Comparison of ENCODE assay signal across 1 cellular context in the genomic region with DNA sequence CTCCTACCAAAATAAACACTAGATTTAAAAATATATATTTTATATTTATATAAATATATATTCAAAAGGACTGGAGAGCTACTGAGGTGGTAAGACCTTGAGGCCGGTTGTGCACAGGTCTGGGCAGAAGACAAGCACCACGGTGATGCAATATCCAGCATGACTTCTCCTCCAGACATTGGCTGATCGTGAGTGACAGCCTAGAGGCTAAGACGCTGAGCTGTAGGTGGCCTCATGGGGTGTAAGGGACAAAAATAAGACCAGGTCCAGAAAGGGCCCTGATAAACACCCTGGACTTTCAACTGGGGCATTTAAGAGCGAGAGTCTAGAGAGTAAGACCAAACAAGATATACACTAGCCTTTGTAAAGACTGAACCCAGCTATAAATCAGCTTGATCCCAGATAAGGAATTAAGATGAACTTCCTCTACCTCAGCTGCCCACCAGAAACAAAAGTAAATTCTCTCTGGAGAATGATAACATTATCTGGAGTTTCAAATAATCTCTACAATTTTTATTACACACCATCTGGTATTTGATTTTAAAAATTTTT.
TF ChIP-seq lines count a peak whose summit lies in the region.

No MANE protein-coding gene starts in this region.

TF ChIP-seq in K562, 482 proteins besides CTCF, POLR2A, EP300 and RAD21 (continued from another document):
- TF ChIP-seq DPF2 (IDR thresholded peaks at IDR 0.05) (peak; percentile 35; the same call in 1 of the 2 replicates), JUND (IDR thresholded peaks at IDR 0.05; ENCODE audit: borderline replicate concordance, low read depth, low read length) (peak; percentile 67), JUND (tag; IDR thresholded peaks at IDR 0.05; ENCODE audit: borderline replicate concordance, low read depth, low read length) (peak; percentile 21; the same call in 1 of the 3 replicates), CXXC5 (CRISPR knock-in tag; IDR thresholded peaks at IDR 0.05) (0 out of 2 replicates have a peak, but pooled peaks have one; percentile 20), ZNF12 (CRISPR knock-in tag; IDR thresholded peaks at IDR 0.05) (peak; percentile 34; the same call in 1 of the 2 replicates), MEIS2 (IDR thresholded peaks at IDR 0.05; ENCODE audit: partially characterized antibody) (peak; percentile 91), SPI1 (IDR thresholded peaks at IDR 0.05; ENCODE audit: borderline replicate concordance, low read depth, low read length) (no peak), ARNT (IDR thresholded peaks at IDR 0.05) (0 out of 4 replicates have a peak, but pooled peaks of 1 of the 2 experiments have one; percentile 44), CEBPB (tag; IDR thresholded peaks at IDR 0.05) (peak; percentile 90), ATF7 (IDR thresholded peaks at IDR 0.05) (peak; percentile 74; the same call in 1 of the 2 replicates), CBFA2T2 (conservative IDR thresholded peaks at IDR 0.05) (no peak), CEBPG (CRISPR knock-in tag; IDR thresholded peaks at IDR 0.05) (peak; percentile 91), CEBPG (tag; conservative IDR thresholded peaks at IDR 0.05 in 1 of 2, IDR thresholded peaks at IDR 0.05 in 1 of 2) (peak; percentile 93 to 94), ZNF830 (CRISPR knock-in tag; IDR thresholded peaks at IDR 0.05) (no peak), SMARCA4 (IDR thresholded peaks at IDR 0.05) (0 out of 2 replicates have a peak, but pooled peaks have one; percentile 16), SOX6 (IDR thresholded peaks at IDR 0.05) (0 out of 2 replicates have a peak, but pooled peaks have one; percentile 15)
- TF ChIP-seq, protein P1, sequence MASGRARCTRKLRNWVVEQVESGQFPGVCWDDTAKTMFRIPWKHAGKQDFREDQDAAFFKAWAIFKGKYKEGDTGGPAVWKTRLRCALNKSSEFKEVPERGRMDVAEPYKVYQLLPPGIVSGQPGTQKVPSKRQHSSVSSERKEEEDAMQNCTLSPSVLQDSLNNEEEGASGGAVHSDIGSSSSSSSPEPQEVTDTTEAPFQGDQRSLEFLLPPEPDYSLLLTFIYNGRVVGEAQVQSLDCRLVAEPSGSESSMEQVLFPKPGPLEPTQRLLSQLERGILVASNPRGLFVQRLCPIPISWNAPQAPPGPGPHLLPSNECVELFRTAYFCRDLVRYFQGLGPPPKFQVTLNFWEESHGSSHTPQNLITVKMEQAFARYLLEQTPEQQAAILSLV (tag; IDR thresholded peaks at IDR 0.05) = peak; percentile 87
- TF ChIP-seq, protein P2, sequence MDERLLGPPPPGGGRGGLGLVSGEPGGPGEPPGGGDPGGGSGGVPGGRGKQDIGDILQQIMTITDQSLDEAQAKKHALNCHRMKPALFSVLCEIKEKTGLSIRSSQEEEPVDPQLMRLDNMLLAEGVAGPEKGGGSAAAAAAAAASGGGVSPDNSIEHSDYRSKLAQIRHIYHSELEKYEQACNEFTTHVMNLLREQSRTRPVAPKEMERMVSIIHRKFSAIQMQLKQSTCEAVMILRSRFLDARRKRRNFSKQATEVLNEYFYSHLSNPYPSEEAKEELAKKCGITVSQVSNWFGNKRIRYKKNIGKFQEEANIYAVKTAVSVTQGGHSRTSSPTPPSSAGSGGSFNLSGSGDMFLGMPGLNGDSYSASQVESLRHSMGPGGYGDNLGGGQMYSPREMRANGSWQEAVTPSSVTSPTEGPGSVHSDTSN (CRISPR knock-in tag; IDR thresholded peaks at IDR 0.05; ENCODE audit: low read depth) = peak; percentile 78
- TF ChIP-seq, protein P2 (tag; conservative IDR thresholded peaks at IDR 0.05; ENCODE audit: low read depth) = peak; percentile 86
- TF ChIP-seq, protein P3, sequence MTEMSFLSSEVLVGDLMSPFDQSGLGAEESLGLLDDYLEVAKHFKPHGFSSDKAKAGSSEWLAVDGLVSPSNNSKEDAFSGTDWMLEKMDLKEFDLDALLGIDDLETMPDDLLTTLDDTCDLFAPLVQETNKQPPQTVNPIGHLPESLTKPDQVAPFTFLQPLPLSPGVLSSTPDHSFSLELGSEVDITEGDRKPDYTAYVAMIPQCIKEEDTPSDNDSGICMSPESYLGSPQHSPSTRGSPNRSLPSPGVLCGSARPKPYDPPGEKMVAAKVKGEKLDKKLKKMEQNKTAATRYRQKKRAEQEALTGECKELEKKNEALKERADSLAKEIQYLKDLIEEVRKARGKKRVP (CRISPR knock-in tag; IDR thresholded peaks at IDR 0.05) = 0 out of 2 replicates have a peak, but pooled peaks have one; percentile 52
- TF ChIP-seq, protein P4, sequence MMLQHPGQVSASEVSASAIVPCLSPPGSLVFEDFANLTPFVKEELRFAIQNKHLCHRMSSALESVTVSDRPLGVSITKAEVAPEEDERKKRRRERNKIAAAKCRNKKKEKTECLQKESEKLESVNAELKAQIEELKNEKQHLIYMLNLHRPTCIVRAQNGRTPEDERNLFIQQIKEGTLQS (IDR thresholded peaks at IDR 0.05) = peak; percentile 97
- TF ChIP-seq, protein P4 (CRISPR knock-in tag; conservative IDR thresholded peaks at IDR 0.05) = no peak; the same call in 1 of the 2 replicates
- TF ChIP-seq, protein P5, sequence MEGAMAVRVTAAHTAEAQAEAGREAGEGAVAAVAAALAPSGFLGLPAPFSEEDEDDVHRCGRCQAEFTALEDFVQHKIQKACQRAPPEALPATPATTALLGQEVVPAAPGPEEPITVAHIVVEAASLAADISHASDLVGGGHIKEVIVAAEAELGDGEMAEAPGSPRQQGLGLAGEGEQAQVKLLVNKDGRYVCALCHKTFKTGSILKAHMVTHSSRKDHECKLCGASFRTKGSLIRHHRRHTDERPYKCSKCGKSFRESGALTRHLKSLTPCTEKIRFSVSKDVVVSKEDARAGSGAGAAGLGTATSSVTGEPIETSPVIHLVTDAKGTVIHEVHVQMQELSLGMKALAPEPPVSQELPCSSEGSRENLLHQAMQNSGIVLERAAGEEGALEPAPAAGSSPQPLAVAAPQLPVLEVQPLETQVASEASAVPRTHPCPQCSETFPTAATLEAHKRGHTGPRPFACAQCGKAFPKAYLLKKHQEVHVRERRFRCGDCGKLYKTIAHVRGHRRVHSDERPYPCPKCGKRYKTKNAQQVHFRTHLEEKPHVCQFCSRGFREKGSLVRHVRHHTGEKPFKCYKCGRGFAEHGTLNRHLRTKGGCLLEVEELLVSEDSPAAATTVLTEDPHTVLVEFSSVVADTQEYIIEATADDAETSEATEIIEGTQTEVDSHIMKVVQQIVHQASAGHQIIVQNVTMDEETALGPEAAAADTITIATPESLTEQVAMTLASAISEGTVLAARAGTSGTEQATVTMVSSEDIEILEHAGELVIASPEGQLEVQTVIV (CRISPR knock-in tag; IDR thresholded peaks at IDR 0.05; ENCODE audit: borderline replicate concordance) = no peak
